ENCODE assay signal across 17 cellular contexts in the genomic region with DNA sequence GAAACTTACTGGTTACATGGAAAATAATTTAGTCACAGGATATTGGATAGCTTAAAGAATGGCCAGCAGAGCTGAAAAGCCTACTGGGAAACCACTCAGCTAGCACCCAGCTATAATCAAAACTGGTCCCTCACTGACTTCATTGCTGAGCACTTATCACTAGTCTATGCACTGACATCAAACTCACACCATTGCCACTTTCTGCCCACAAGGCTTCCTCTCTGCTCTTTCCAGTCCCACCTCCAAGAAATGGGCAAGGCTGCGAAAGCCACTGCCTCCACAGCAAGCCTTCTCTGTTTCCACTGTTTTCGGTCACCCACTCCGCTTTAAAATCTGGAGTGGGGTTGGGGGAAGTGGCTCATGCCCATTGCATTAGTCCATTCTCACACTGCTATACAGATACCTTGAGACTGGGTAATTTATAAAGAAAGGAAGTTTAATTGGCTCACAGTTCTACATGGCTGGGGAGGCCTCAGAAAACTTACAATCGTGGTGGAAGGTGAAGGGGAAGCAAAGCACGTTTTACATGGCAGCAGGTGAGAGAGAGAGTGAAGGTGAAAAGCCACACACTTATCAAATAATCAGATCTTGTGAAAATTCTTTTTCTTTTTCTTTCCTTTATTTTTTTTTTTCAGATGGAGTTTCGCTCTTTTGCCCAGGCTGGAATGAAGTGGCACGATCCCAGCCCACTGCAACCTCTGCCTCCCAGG.
A peak's percentile ranks its signal among the peaks of the same experiment; 100 is the strongest.
DNase-seq lines count a peak whose midpoint lies in the region; ATAC-seq, FAIRE-seq and TF ChIP-seq lines count a peak whose summit lies in the region.
"Had no signal": no experiment of that assay in that cellular context is flagged by ENCODE, and none has a peak within 500 bp of the region (broad histone marks: within the 10 kb centered on the region; RNA-seq: fewer than 3 reads in every experiment).

No MANE protein-coding gene starts in this region.

- no peaks in the 10 kb centered on the region for H3K36me3 ChIP-seq in naive thymus-derived CD4-positive, alpha-beta T cell (ENCODE audit: control insufficient read depth in 2 of 3, insufficient read depth in 3 of 3, low read length in 3 of 3)

- peaks cover 6% of the 10 kb centered on the region for H3K36me3 Mint-ChIP-seq in activated CD8-positive, alpha-beta T cell treated with anti-CD3 and anti-CD28 coated beads, Interleukin-2, amount 10 ng/mL, durations not matched to agents 7 days and 5 days (ENCODE audit: low read depth)
- H3K36me3 Mint-ChIP-seq in naive thymus-derived CD4-positive, alpha-beta T cell, result peaks cover 0 to 10% (median 2%) of the 10 kb centered on the region in 5 donors

- H3K27me3 ChIP-seq in naive thymus-derived CD4-positive, alpha-beta T cell (ENCODE audit: control insufficient read depth in 2 of 2, insufficient read depth in 2 of 2, low read length in 2 of 2), result no peaks in the 10 kb centered on the region

- peak; percentile 88 for ATAC-seq in activated CD8-positive, alpha-beta T cell treated with anti-CD3 and anti-CD28 coated beads, Interleukin-2, amount 10 ng/mL, durations not matched to agents 7 days and 5 days
- ATAC-seq in naive thymus-derived CD4-positive, alpha-beta T cell, result peak; percentile 79

- intact Hi-C loops in naive thymus-derived CD4-positive, alpha-beta T cell (cut with micrococcal nuclease), result no loop called here

- DNase-seq in NK-92 treated with Interleukin-12 subunit alpha and Interleukin-12 subunit beta, amount 100 ng/mL, for 24 hours (lab: John Stamatoyannopoulos, UW), result peak; percentile 23
- DNase-seq in NK-92 (lab: John Stamatoyannopoulos, UW; ENCODE audit: unreplicated experiment), result no peak
- peak; percentile 50 for DNase-seq in activated CD8-positive, alpha-beta T cell treated with anti-CD3 and anti-CD28 coated beads, Interleukin-2, amount 10 ng/mL, durations not matched to agents 7 days and 5 days
- no peak for DNase-seq in naive thymus-derived CD4-positive, alpha-beta T cell
- peak; percentile 12 to 24 for DNase-seq in stimulated activated CD8-positive, alpha-beta memory T cell treated with anti-CD3 and anti-CD28 coated beads, Interleukin-7, amount 100 ng/mL, for 4 hours (ENCODE audit: low read depth in 2 of 2)
- no peak for DNase-seq in caudate nucleus (lab: John Stamatoyannopoulos, UW)
- DNase-seq in GM12892 (ENCODE audit: insufficient read length), result no peak
- DNase-seq in stimulated activated CD4-positive, alpha-beta T cell treated with anti-CD3 and anti-CD28 coated beads, Interleukin-4, amount 100 ng/mL, for 24 hours, result no peak
- DNase-seq: DMS 273 treated with DMSO at 0.1 percent for 48 hours, KG1, NCI-H1048, NCI-H1694, NCI-H2107, NCI-H226, NCI-H526 treated with DMSO at 0.1 percent for 48 hours had no signal

- H3K27ac ChIP-seq in naive thymus-derived CD4-positive, alpha-beta T cell (ENCODE audit: low read depth, low read length), result no peak overlapping the region
- H3K27ac ChIP-seq in caudate nucleus (ENCODE audit: low read depth, low read length), result no peak overlapping the region
- H3K27ac ChIP-seq: 22Rv1 had no signal

- no peak for FAIRE-seq in GM12892 (lab: Jason Lieb, UNC)
- FAIRE-seq: H54 had no signal

- H3K4me1 Mint-ChIP-seq in activated CD8-positive, alpha-beta T cell treated with anti-CD3 and anti-CD28 coated beads, Interleukin-2, amount 10 ng/mL, durations not matched to agents 7 days and 5 days (ENCODE audit: low read depth), result peaks cover 13% of the 10 kb centered on the region
- H3K4me1 Mint-ChIP-seq in naive thymus-derived CD4-positive, alpha-beta T cell, result peaks cover 0 to 14% (median 4%) of the 10 kb centered on the region in 7 donors

- H3K27ac Mint-ChIP-seq in activated CD8-positive, alpha-beta T cell treated with anti-CD3 and anti-CD28 coated beads, Interleukin-2, amount 10 ng/mL, durations not matched to agents 7 days and 5 days, result peak overlapping the region; percentile 13
- H3K27ac Mint-ChIP-seq in naive thymus-derived CD4-positive, alpha-beta T cell, result no peak overlapping the region

- peaks cover 0 to 10% of the 10 kb centered on the region in 2 donors for H3K4me1 ChIP-seq in naive thymus-derived CD4-positive, alpha-beta T cell (ENCODE audit: control insufficient read depth in 2 of 2, insufficient read depth in 2 of 2, low read length in 2 of 2)

- no peak overlapping the region for H3K4me3 Mint-ChIP-seq in activated CD8-positive, alpha-beta T cell treated with anti-CD3 and anti-CD28 coated beads, Interleukin-2, amount 10 ng/mL, durations not matched to agents 7 days and 5 days
- H3K4me3 Mint-ChIP-seq in naive thymus-derived CD4-positive, alpha-beta T cell, result no peak overlapping the region

- H3K9me3 Mint-ChIP-seq in activated CD8-positive, alpha-beta T cell treated with anti-CD3 and anti-CD28 coated beads, Interleukin-2, amount 10 ng/mL, durations not matched to agents 7 days and 5 days (ENCODE audit: insufficient read depth), result peaks cover 3% of the 10 kb centered on the region
- H3K9me3 Mint-ChIP-seq in naive thymus-derived CD4-positive, alpha-beta T cell, result peaks cover 0 to 19% (median 3%) of the 10 kb centered on the region in 11 donors

- no peak for TF ChIP-seq POLR2A in GM12892 (IDR thresholded peaks at IDR 0.05; ENCODE audit: low read depth, low read length)

- H3K4me3 ChIP-seq in naive thymus-derived CD4-positive, alpha-beta T cell (ENCODE audit: low read length), result no peak overlapping the region

- CTCF ChIA-PET in activated CD8-positive, alpha-beta T cell treated with anti-CD3 and anti-CD28 coated beads, Interleukin-2, amount 10 ng/mL, durations not matched to agents 7 days and 5 days (lab: Charles Lee), result no interaction called here
- CTCF ChIA-PET in naive thymus-derived CD4-positive, alpha-beta T cell (lab: Charles Lee), result interaction anchor here (0.7 to 0.8 kb wide), 2 partner anchors 17 to 326 kb away, joined by 3 to 4 read pairs; no protein-coding TSS in a partner anchor

- no peaks in the 10 kb centered on the region for H3K9me3 ChIP-seq in naive thymus-derived CD4-positive, alpha-beta T cell (ENCODE audit: control insufficient read depth in 2 of 3, low read length in 3 of 3)

- POLR2A ChIA-PET in activated CD8-positive, alpha-beta T cell treated with anti-CD3 and anti-CD28 coated beads, Interleukin-2, amount 10 ng/mL, durations not matched to agents 7 days and 5 days (lab: Charles Lee), result no interaction called here
- POLR2A ChIA-PET in naive thymus-derived CD4-positive, alpha-beta T cell (lab: Charles Lee), result no interaction called here

- H3K27me3 Mint-ChIP-seq in activated CD8-positive, alpha-beta T cell treated with anti-CD3 and anti-CD28 coated beads, Interleukin-2, amount 10 ng/mL, durations not matched to agents 7 days and 5 days (ENCODE audit: low read depth), result peaks cover 3% of the 10 kb centered on the region
- peaks cover 0 to 6% (median 0%) of the 10 kb centered on the region in 5 donors for H3K27me3 Mint-ChIP-seq in naive thymus-derived CD4-positive, alpha-beta T cell

Comparison
In these comparisons a context has a peak if more than half of its experiments do, and no peak if none do; other contexts are left out.
1. DNase-seq: peak in NK-92 treated with Interleukin-12 subunit alpha and Interleukin-12 subunit beta, amount 100 ng/mL, for 24 hours (single experiment), activated CD8-positive, alpha-beta T cell treated with anti-CD3 and anti-CD28 coated beads, Interleukin-2, amount 10 ng/mL, durations not matched to agents 7 days and 5 days (single experiment) and stimulated activated CD8-positive, alpha-beta memory T cell treated with anti-CD3 and anti-CD28 coated beads, Interleukin-7, amount 100 ng/mL, for 4 hours (2 of 2); none in NK-92 (single experiment), naive thymus-derived CD4-positive, alpha-beta T cell (0 of 9), caudate nucleus (0 of 61), GM12892 (single experiment) and stimulated activated CD4-positive, alpha-beta T cell treated with anti-CD3 and anti-CD28 coated beads, Interleukin-4, amount 100 ng/mL, for 24 hours (single experiment).